Comparison of ENCODE assay signal across 1 cellular context in genomic region chr19:28377077-28377476, GRCh38.
TF ChIP-seq lines count a peak whose summit lies in the region.

No MANE protein-coding gene starts in this region.

TF ChIP-seq in SK-N-SH, 30 proteins besides CTCF, POLR2A, EP300 and RAD21:
- peak; percentile 92 for TF ChIP-seq REST (IDR thresholded peaks at IDR 0.05; ENCODE audit: low read depth, low read length)
- TF ChIP-seq SMC3 (IDR thresholded peaks at IDR 0.05; ENCODE audit: low read depth, low read length): no peak
TF ChIP-seq in SK-N-SH: peak in this region for 1.
